1 cellular context compared by ENCODE assay signal in the genomic region with DNA sequence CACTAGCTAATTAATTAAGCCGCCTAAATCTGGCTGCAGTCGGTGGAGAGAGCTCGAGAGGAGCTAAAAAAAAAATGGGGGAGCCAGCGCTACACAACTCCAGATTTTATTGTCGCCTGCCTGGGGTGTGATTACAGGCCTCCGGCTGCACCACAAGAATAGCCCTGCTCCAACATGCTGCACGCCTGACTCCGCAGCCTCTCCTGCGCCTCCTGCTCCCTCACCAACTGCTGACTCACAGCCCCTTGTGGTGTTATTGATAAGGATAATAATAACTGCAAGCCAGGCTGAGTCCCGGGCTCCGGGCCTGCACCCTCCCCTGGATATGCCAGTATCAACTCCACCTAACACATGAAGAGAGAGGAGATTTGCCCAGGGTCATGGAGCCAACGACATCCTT.
TF ChIP-seq lines count a peak whose summit lies in the region.

No MANE protein-coding gene starts in this region.

TF ChIP-seq in HepG2, 621 proteins besides CTCF, POLR2A, EP300 and RAD21 (continued from another document):
- TF ChIP-seq, protein P1, sequence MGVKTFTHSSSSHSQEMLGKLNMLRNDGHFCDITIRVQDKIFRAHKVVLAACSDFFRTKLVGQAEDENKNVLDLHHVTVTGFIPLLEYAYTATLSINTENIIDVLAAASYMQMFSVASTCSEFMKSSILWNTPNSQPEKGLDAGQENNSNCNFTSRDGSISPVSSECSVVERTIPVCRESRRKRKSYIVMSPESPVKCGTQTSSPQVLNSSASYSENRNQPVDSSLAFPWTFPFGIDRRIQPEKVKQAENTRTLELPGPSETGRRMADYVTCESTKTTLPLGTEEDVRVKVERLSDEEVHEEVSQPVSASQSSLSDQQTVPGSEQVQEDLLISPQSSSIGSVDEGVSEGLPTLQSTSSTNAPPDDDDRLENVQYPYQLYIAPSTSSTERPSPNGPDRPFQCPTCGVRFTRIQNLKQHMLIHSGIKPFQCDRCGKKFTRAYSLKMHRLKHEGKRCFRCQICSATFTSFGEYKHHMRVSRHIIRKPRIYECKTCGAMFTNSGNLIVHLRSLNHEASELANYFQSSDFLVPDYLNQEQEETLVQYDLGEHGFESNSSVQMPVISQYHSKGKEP (CRISPR knock-in tag; IDR thresholded peaks at IDR 0.05), result no peak
- TF ChIP-seq ZBTB7A (CRISPR knock-in tag; IDR thresholded peaks at IDR 0.05) (no peak), NAIF1 (CRISPR knock-in tag; IDR thresholded peaks at IDR 0.05; ENCODE audit: borderline replicate concordance) (no peak), ZNF44 (CRISPR knock-in tag; IDR thresholded peaks at IDR 0.05) (no peak), REPIN1 (CRISPR knock-in tag; IDR thresholded peaks at IDR 0.05; ENCODE audit: borderline replicate concordance, low read depth) (no peak), TEAD2 (CRISPR knock-in tag; IDR thresholded peaks at IDR 0.05) (no peak), CEBPG (CRISPR knock-in tag; IDR thresholded peaks at IDR 0.05) (no peak), SCMH1 (CRISPR knock-in tag; IDR thresholded peaks at IDR 0.05; ENCODE audit: borderline replicate concordance) (no peak)
- TF ChIP-seq, protein P2, sequence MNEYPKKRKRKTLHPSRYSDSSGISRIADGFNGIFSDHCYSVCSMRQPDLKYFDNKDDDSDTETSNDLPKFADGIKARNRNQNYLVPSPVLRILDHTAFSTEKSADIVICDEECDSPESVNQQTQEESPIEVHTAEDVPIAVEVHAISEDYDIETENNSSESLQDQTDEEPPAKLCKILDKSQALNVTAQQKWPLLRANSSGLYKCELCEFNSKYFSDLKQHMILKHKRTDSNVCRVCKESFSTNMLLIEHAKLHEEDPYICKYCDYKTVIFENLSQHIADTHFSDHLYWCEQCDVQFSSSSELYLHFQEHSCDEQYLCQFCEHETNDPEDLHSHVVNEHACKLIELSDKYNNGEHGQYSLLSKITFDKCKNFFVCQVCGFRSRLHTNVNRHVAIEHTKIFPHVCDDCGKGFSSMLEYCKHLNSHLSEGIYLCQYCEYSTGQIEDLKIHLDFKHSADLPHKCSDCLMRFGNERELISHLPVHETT (CRISPR knock-in tag; conservative IDR thresholded peaks at IDR 0.05), result no peak
- TF ChIP-seq, protein P3, sequence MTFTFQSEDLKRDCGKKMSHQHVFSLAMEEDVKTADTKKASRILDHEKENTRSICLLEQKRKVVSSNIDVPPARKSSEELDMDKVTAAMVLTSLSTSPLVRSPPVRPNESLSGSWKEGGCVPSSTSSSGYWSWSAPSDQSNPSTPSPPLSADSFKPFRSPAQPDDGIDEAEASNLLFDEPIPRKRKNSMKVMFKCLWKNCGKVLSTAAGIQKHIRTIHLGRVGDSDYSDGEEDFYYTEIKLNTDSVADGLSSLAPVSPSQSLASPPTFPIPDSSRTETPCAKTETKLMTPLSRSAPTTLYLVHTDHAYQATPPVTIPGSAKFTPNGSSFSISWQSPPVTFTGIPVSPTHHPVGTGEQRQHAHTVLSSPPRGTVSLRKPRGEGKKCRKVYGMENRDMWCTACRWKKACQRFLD (CRISPR knock-in tag; IDR thresholded peaks at IDR 0.05; ENCODE audit: borderline replicate concordance), result no peak
- TF ChIP-seq, protein P4, sequence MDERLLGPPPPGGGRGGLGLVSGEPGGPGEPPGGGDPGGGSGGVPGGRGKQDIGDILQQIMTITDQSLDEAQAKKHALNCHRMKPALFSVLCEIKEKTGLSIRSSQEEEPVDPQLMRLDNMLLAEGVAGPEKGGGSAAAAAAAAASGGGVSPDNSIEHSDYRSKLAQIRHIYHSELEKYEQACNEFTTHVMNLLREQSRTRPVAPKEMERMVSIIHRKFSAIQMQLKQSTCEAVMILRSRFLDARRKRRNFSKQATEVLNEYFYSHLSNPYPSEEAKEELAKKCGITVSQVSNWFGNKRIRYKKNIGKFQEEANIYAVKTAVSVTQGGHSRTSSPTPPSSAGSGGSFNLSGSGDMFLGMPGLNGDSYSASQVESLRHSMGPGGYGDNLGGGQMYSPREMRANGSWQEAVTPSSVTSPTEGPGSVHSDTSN (CRISPR knock-in tag; IDR thresholded peaks at IDR 0.05), result no peak
- TF ChIP-seq, protein P5, sequence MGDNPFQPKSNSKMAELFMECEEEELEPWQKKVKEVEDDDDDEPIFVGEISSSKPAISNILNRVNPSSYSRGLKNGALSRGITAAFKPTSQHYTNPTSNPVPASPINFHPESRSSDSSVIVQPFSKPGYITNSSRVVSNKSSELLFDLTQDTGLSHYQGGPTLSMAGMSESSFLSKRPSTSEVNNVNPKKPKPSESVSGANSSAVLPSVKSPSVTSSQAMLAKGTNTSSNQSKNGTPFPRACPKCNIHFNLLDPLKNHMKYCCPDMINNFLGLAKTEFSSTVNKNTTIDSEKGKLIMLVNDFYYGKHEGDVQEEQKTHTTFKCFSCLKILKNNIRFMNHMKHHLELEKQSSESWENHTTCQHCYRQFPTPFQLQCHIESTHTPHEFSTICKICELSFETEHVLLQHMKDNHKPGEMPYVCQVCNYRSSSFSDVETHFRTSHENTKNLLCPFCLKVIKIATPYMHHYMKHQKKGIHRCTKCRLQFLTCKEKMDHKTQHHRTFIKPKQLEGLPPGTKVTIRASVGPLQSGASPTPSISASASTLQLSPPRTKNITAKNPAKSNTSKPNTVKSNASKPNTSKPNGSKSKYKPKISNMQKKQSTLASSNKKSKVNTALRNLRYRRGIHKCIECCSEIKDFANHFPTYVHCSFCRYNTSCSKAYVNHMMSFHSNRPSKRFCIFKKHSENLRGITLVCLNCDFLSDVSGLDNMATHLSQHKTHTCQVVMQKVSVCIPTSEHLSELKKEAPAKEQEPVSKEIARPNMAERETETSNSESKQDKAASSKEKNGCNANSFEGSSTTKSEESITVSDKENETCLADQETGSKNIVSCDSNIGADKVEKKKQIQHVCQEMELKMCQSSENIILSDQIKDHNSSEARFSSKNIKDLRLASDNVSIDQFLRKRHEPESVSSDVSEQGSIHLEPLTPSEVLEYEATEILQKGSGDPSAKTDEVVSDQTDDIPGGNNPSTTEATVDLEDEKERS (CRISPR knock-in tag; IDR thresholded peaks at IDR 0.05), result no peak
